ENCODE assay signal across 9 cellular contexts in the genomic region with DNA sequence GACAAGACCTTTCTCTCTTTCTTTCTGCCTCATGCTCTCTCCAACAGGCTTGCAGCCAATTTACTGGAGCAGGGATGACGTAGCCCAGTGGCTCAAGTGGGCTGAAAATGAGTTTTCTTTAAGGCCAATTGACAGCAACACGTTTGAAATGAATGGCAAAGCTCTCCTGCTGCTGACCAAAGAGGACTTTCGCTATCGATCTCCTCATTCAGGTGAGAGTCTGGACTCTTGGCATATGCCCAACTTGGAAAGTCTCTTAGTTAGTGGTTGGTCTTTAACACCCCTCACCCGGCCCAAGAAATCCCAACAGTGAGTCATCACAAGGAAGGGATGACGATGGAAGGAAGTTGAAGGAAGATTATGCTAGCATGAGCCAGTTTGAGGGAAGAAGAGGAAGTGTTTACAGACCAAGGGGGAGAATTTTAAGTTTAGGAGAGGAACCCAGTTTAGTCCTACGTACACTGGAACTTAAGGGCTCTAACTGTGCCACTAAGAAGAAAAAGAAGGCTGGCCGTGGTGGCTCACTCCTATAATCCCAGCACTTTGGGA.
A peak's percentile ranks its signal among the peaks of the same experiment; 100 is the strongest.
DNase-seq lines count a peak whose midpoint lies in the region; ATAC-seq and TF ChIP-seq lines count a peak whose summit lies in the region.
"Had no signal": no experiment of that assay in that cellular context is flagged by ENCODE, and none has a peak within 500 bp of the region (broad histone marks: within the 10 kb centered on the region; RNA-seq: fewer than 3 reads in every experiment).

No MANE protein-coding gene starts in this region.

- BruUV-seq in MCF 10A (replicated peaks; lab: Mats Ljungman, UMichigan): no TSS peak
- no TSS peak for BruUV-seq in mammary epithelial cell (replicated peaks; lab: Mats Ljungman, UMichigan)

- H3K4me3 Mint-ChIP-seq in MCF 10A (ENCODE audit: unreplicated experiment): no peak overlapping the region

- POLR2A ChIA-PET in MCF 10A (lab: Yijun Ruan, JAX): no interaction called here

- H3K27me3 Mint-ChIP-seq in MCF 10A (ENCODE audit: insufficient read depth, unreplicated experiment): no peaks in the 10 kb centered on the region

- H3K27me3 ChIP-seq in mammary epithelial cell (ENCODE audit: insufficient read depth, low read length): no peaks in the 10 kb centered on the region
- no peaks in the 10 kb centered on the region for H3K27me3 ChIP-seq in left lung

- dilution Hi-C loops in mammary epithelial cell (cut with HindIII; ENCODE audit: low sequenced_read_pairs): no loop called here

- DNase-seq in MCF 10A (ENCODE audit: unreplicated experiment): peak; percentile 78
- DNase-seq in mammary epithelial cell: no peak
- DNase-seq in left lung: no peak
- DNase-seq in NCI-H2081 treated with DMSO at 0.1 percent for 48 hours (lab: John Stamatoyannopoulos, UW): no peak
- DNase-seq in erythroblast (lab: John Stamatoyannopoulos, UW): no peak
- DNase-seq: stimulated activated CD4-positive, alpha-beta T cell treated with anti-CD3 and anti-CD28 coated beads, Interleukin-2, amount 100 ng/mL, for 24 hours had no signal

- H3K36me3 Mint-ChIP-seq in MCF 10A (ENCODE audit: insufficient read depth, unreplicated experiment): peaks cover 11% of the 10 kb centered on the region

- H3K9ac ChIP-seq in mammary epithelial cell (ENCODE audit: insufficient read depth, low read length): no peak overlapping the region

- H3K4me1 ChIP-seq in mammary epithelial cell (ENCODE audit: insufficient read depth, low read length): peaks cover 10% of the 10 kb centered on the region
- peaks cover 13 to 71% of the 10 kb centered on the region in 2 donors for H3K4me1 ChIP-seq in left lung

- in situ Hi-C loops in mammary epithelial cell (cut with MboI; ENCODE audit: low sequenced_read_pairs in 2 of 2): no loop called here

- WGBS in mammary epithelial cell (ENCODE audit: low coverage, missing lambda C conversion rate): 55% methylated on average over 8 of the region's 8 CpGs
- 40 to 55% (median 41%) methylated on average over 8 of the region's 8 CpGs for WGBS in adipose tissue, 3 donors

- H3K9me3 Mint-ChIP-seq in MCF 10A (ENCODE audit: unreplicated experiment): no peaks in the 10 kb centered on the region

- H3K4me2 ChIP-seq in mammary epithelial cell (ENCODE audit: insufficient read depth, low read depth, low read length): no peak overlapping the region

- H3K36me3 ChIP-seq in mammary epithelial cell (ENCODE audit: insufficient read depth, low read length) (peaks cover 4% of the 10 kb centered on the region), left lung (peaks cover 0 to 20% of the 10 kb centered on the region in 2 donors)

- no peak overlapping the region for H2AFZ ChIP-seq in mammary epithelial cell (ENCODE audit: low read depth, low read length)

- no peaks in the 10 kb centered on the region for H4K20me1 ChIP-seq in mammary epithelial cell (ENCODE audit: insufficient read depth, low read length)

- TF ChIP-seq CTCF in MCF 10A (IDR thresholded peaks at IDR 0.05; ENCODE audit: unreplicated experiment) (no peak), mammary epithelial cell (conservative IDR thresholded peaks at IDR 0.05 in 1 of 2, IDR thresholded peaks at IDR 0.05 in 1 of 2; ENCODE audit: extremely low read depth in 1 of 2, insufficient read depth in 1 of 2, low read depth in 1 of 2, low read length in 2 of 2) (no peak), left lung (IDR thresholded peaks at IDR 0.05) (no peak)

- H3K4me3 ChIP-seq in mammary epithelial cell (replicated peaks in 1 of 3; ENCODE audit: insufficient read depth in 1 of 3, low read depth in 2 of 3, low read length in 3 of 3): no peak overlapping the region
- no peak overlapping the region for H3K4me3 ChIP-seq in left lung

- CTCF ChIA-PET in MCF 10A (lab: Yijun Ruan, JAX) (interaction anchor here (0.6 kb wide), 1 partner anchor 16 kb away, joined by 3 read pairs; no protein-coding TSS in a partner anchor), mammary epithelial cell (lab: Charles Lee; ENCODE audit: low non-redundant PET) (no interaction called here)

- ATAC-seq in left lung (peak; percentile 63), HG02884 (IDR thresholded peaks at IDR 0.05; ENCODE audit: unreplicated experiment) (no peak), HG03045 (IDR thresholded peaks at IDR 0.05; ENCODE audit: unreplicated experiment) (no peak)

- intact Hi-C loops in MCF 10A (cut with micrococcal nuclease): loop anchor here (10.0 kb wide), 1 partner anchor 254 kb away; no protein-coding TSS in a partner anchor
- intact Hi-C loops in mammary epithelial cell (cut with micrococcal nuclease): no loop called here
- intact Hi-C loops in left lung (cut with DNase I): no loop called here

- peaks cover 19% of the 10 kb centered on the region for H3K4me1 Mint-ChIP-seq in MCF 10A (ENCODE audit: insufficient read depth, unreplicated experiment)

- H3K9me3 ChIP-seq in mammary epithelial cell (replicated peaks; ENCODE audit: insufficient read depth, low read length) (no peaks in the 10 kb centered on the region), left lung (no peaks in the 10 kb centered on the region)

- H3K79me2 ChIP-seq in mammary epithelial cell (ENCODE audit: insufficient read depth, low read length): no peaks in the 10 kb centered on the region

- H3K27ac ChIP-seq in mammary epithelial cell (ENCODE audit: insufficient read depth, low read depth, low read length) (no peak overlapping the region), adipose tissue (ENCODE audit: low read depth, low read length) (peak overlapping the region; percentile 85), left lung (peak overlapping the region; percentile 71 to 84)

- H3K27ac Mint-ChIP-seq in MCF 10A (ENCODE audit: low read depth, unreplicated experiment): no peak overlapping the region

- TF ChIP-seq POLR2A in erythroblast (IDR thresholded peaks at IDR 0.05; ENCODE audit: low read length): no peak
